ENCODE assay signal across 29 cellular contexts in genomic region chr11:118655486-118656190, GRCh38. TPM values are rescaled to one million over a fixed set of nuclear protein-coding genes. Genes with fewer than 3 reads are reported as not detected.
"Had no signal": no experiment of that assay in that cellular context is flagged by ENCODE, and none has a peak within 500 bp of the region (broad histone marks: within the 10 kb centered on the region; RNA-seq: fewer than 3 reads in every experiment).

No MANE protein-coding gene starts in this region.

- DNase-seq: activated CD4-positive, alpha-beta memory T cell treated with anti-CD3 and anti-CD28 coated beads, Interleukin-2, amount 10 ng/mL, durations not matched to agents 7 days and 5 days; activated CD4-positive, alpha-beta T cell treated with anti-CD3 and anti-CD28 coated beads for 36 hours; activated CD4-positive, alpha-beta T cell treated with anti-CD3 and anti-CD28 coated beads, Interleukin-2, amount 50 U/mL, for 1 hour; activated gamma-delta T cell; activated naive CD4-positive, alpha-beta T cell treated with anti-CD3 and anti-CD28 coated beads for 36 hours; activated naive CD8-positive, alpha-beta T cell treated with anti-CD3 and anti-CD28 coated beads, Interleukin-2, amount 10 ng/mL, durations not matched to agents 7 days and 5 days; activated T-cell treated with anti-CD3 and anti-CD28 coated beads for 4 hours; activated T-cell treated with anti-CD3 and anti-CD28 coated beads, Interleukin-2, amount 50 U/mL, for 48 hours; adrenal gland; MG63; NCI-H1105; NCI-H1436; NCI-H1694 treated with DMSO at 0.1 percent for 48 hours; NCI-H2029 treated with DMSO at 0.1 percent for 48 hours; NCI-H345; NCI-H510A; NCI-H526 treated with DMSO at 0.1 percent for 48 hours; NCI-H82; T-cell; T-helper 2 cell; WERI-Rb-1 had no signal

- FAIRE-seq: bronchial epithelial cell had no signal

- H3K27ac Mint-ChIP-seq: activated CD4-positive, alpha-beta memory T cell treated with anti-CD3 and anti-CD28 coated beads, Interleukin-2, amount 10 ng/mL, durations not matched to agents 7 days and 5 days; activated CD4-positive, alpha-beta T cell treated with anti-CD3 and anti-CD28 coated beads for 36 hours; activated naive CD4-positive, alpha-beta T cell treated with anti-CD3 and anti-CD28 coated beads for 36 hours; activated naive CD8-positive, alpha-beta T cell treated with anti-CD3 and anti-CD28 coated beads, Interleukin-2, amount 10 ng/mL, durations not matched to agents 7 days and 5 days; activated T-helper 17 cell treated with anti-CD3 and anti-CD28 coated beads, Interleukin-2, amount 50 U/mL, for 72 hours; T-cell had no signal

- H3K9me3 ChIP-seq: adrenal gland, MG63 had no signal

- ATAC-seq: activated CD4-positive, alpha-beta T cell treated with anti-CD3 and anti-CD28 coated beads for 36 hours; activated T-helper 17 cell treated with anti-CD3 and anti-CD28 coated beads, Interleukin-2, amount 50 U/mL, for 72 hours; Right ventricle myocardium inferior; T-cell had no signal

- H3K4me3 Mint-ChIP-seq: activated CD4-positive, alpha-beta memory T cell treated with anti-CD3 and anti-CD28 coated beads, Interleukin-2, amount 10 ng/mL, durations not matched to agents 7 days and 5 days; activated CD4-positive, alpha-beta T cell treated with anti-CD3 and anti-CD28 coated beads for 36 hours; activated naive CD4-positive, alpha-beta T cell treated with anti-CD3 and anti-CD28 coated beads for 36 hours; activated naive CD8-positive, alpha-beta T cell treated with anti-CD3 and anti-CD28 coated beads, Interleukin-2, amount 10 ng/mL, durations not matched to agents 7 days and 5 days; activated T-helper 17 cell treated with anti-CD3 and anti-CD28 coated beads, Interleukin-2, amount 50 U/mL, for 72 hours; central memory CD8-positive, alpha-beta T cell; T-cell had no signal

- H3K27ac ChIP-seq: adrenal gland, SK-N-MC, WERI-Rb-1 had no signal

- H3K27me3 Mint-ChIP-seq: activated CD4-positive, alpha-beta memory T cell treated with anti-CD3 and anti-CD28 coated beads, Interleukin-2, amount 10 ng/mL, durations not matched to agents 7 days and 5 days; activated CD4-positive, alpha-beta T cell treated with anti-CD3 and anti-CD28 coated beads for 36 hours; activated naive CD8-positive, alpha-beta T cell treated with anti-CD3 and anti-CD28 coated beads, Interleukin-2, amount 10 ng/mL, durations not matched to agents 7 days and 5 days; activated T-helper 17 cell treated with anti-CD3 and anti-CD28 coated beads, Interleukin-2, amount 50 U/mL, for 72 hours; central memory CD8-positive, alpha-beta T cell; T-cell had no signal

- H3K4me3 ChIP-seq: adrenal gland, MG63, SK-N-MC had no signal

- H3K27me3 ChIP-seq: adrenal gland, MG63 had no signal

- H3K9me3 Mint-ChIP-seq: activated CD4-positive, alpha-beta memory T cell treated with anti-CD3 and anti-CD28 coated beads, Interleukin-2, amount 10 ng/mL, durations not matched to agents 7 days and 5 days; activated naive CD4-positive, alpha-beta T cell treated with anti-CD3 and anti-CD28 coated beads for 36 hours; activated naive CD8-positive, alpha-beta T cell treated with anti-CD3 and anti-CD28 coated beads, Interleukin-2, amount 10 ng/mL, durations not matched to agents 7 days and 5 days; activated T-helper 17 cell treated with anti-CD3 and anti-CD28 coated beads, Interleukin-2, amount 50 U/mL, for 72 hours; central memory CD8-positive, alpha-beta T cell; T-cell had no signal

- H3K36me3 Mint-ChIP-seq: activated naive CD8-positive, alpha-beta T cell treated with anti-CD3 and anti-CD28 coated beads, Interleukin-2, amount 10 ng/mL, durations not matched to agents 7 days and 5 days; T-cell had no signal

RNA-seq across cellular contexts. Expression of gene TREH, which starts 23.8 kb away (rescaled TPM):
- total RNA-seq: activated CD4-positive, alpha-beta memory T cell treated with anti-CD3 and anti-CD28 coated beads, Interleukin-2, amount 10 ng/mL, durations not matched to agents 7 days and 5 days; activated CD4-positive, alpha-beta T cell treated with anti-CD3 and anti-CD28 coated beads for 36 hours; activated CD8-positive, alpha-beta memory T cell treated with anti-CD3 and anti-CD28 coated beads for 36 hours; activated naive CD4-positive, alpha-beta T cell treated with anti-CD3 and anti-CD28 coated beads for 36 hours; activated naive CD8-positive, alpha-beta T cell treated with anti-CD3 and anti-CD28 coated beads, Interleukin-2, amount 10 ng/mL, durations not matched to agents 7 days and 5 days; activated T-helper 17 cell treated with anti-CD3 and anti-CD28 coated beads, Interleukin-2, amount 50 U/mL, for 72 hours; adrenal gland; bronchial epithelial cell; OCI-LY7; Right ventricle myocardium inferior; RPMI7951; T-cell had no signal
